ENCODE assay signal across 17 cellular contexts in the genomic region with DNA sequence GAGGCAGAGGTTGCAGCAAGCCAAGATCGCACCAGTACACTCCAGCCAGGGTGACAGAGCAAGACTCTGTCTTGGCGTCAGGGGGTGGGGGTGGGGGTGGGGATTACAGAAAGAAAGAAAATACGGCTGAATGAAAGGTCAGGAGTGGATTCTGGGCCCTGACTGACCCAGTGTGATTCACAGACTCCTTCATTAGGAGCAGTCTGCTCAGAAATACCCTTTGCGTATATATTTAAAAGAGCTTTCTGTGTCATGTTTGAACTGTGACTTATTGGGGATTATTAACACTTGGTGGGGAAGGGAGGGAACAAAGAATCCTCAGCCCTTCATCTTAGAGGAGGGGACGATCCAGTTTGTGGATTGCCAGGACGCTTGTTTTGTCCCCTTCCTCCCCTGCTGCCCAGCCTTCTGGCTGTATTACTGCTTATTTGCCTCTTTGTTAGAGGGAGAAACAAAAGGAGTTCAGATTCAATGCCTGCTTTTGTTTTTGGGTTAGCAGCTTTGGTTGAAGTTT.
DNase-seq lines count a peak whose midpoint lies in the region; ATAC-seq and TF ChIP-seq lines count a peak whose summit lies in the region.
"Had no signal": no experiment of that assay in that cellular context is flagged by ENCODE, and none has a peak within 500 bp of the region (broad histone marks: within the 10 kb centered on the region; RNA-seq: fewer than 3 reads in every experiment).

No MANE protein-coding gene starts in this region.

- H3K9ac ChIP-seq in IMR-90 (ENCODE audit: low read depth, low read length) (no peak overlapping the region), smooth muscle cell (ENCODE audit: low read depth) (peak overlapping the region; percentile 24)
- H3K9ac ChIP-seq: BLaER1 had no signal

- in situ Hi-C loops in IMR-90 (cut with MboI; ENCODE audit: low sequenced_read_pairs) = no loop called here

- H3K4me3 ChIP-seq in IMR-90 (ENCODE audit: insufficient read depth, low read depth, low read length) (no peak overlapping the region), smooth muscle cell (no peak overlapping the region), heart left ventricle (no peak overlapping the region)
- H3K4me3 ChIP-seq: BLaER1, breast epithelium had no signal

- no peak overlapping the region for H3K18ac ChIP-seq in IMR-90 (ENCODE audit: low read depth, low read length)

- H4K5ac ChIP-seq in IMR-90 (ENCODE audit: low read depth, low read length) = no peak overlapping the region

- H3K79me2 ChIP-seq in smooth muscle cell (ENCODE audit: low read depth) = peaks cover 63% of the 10 kb centered on the region

- peaks cover 15% of the 10 kb centered on the region for H3F3A ChIP-seq in smooth muscle cell (ENCODE audit: low read depth)

- POLR2A ChIA-PET in IMR-90 (lab: Charles Lee; ENCODE audit: unreplicated experiment) = no interaction called here

- no peak overlapping the region for H4K8ac ChIP-seq in IMR-90 (ENCODE audit: low read depth in 2 of 2, low read length in 2 of 2)

- H3K56ac ChIP-seq in IMR-90 (ENCODE audit: extremely low read depth, insufficient read depth, low read length) = no peak overlapping the region

- intact Hi-C loops in IMR-90 (cut with micrococcal nuclease) (no loop called here), heart left ventricle (cut with DNase I) (no loop called here)

- H2BK15ac ChIP-seq in IMR-90 (ENCODE audit: low read depth, low read length) = no peak overlapping the region

- no peak for TF ChIP-seq CTCF in IMR-90 (conservative IDR thresholded peaks at IDR 0.05; ENCODE audit: low read depth, low read length)
- TF ChIP-seq CTCF in smooth muscle cell (IDR thresholded peaks at IDR 0.05; ENCODE audit: borderline replicate concordance, insufficient read depth, poor library complexity, severe bottlenecking) = no peak
- TF ChIP-seq CTCF in foreskin keratinocyte (conservative IDR thresholded peaks at IDR 0.05) = no peak
- TF ChIP-seq CTCF in heart left ventricle (IDR thresholded peaks at IDR 0.05) = no peak

- H3K4me1 ChIP-seq in IMR-90 (ENCODE audit: control insufficient read depth, insufficient read depth, low read length) = no peaks in the 10 kb centered on the region
- H3K4me1 ChIP-seq in smooth muscle cell (ENCODE audit: low read depth) = peaks cover 42% of the 10 kb centered on the region
- H3K4me1 ChIP-seq in foreskin keratinocyte = peaks cover 11% of the 10 kb centered on the region
- peaks cover 0 to 11% (median 0%) of the 10 kb centered on the region in 12 donors for H3K4me1 ChIP-seq in heart left ventricle
- H3K4me1 ChIP-seq: breast epithelium had no signal

- peak overlapping the region; percentile 9; the same call in 1 of the 2 replicates for H2AK5ac ChIP-seq in IMR-90 (ENCODE audit: low read depth, low read length)

- H3K27ac ChIP-seq in IMR-90 (ENCODE audit: insufficient read depth, low read length) = no peak overlapping the region
- peak overlapping the region; percentile 20 for H3K27ac ChIP-seq in smooth muscle cell (ENCODE audit: low read depth)
- no peak overlapping the region for H3K27ac ChIP-seq in foreskin keratinocyte
- no peak overlapping the region for H3K27ac ChIP-seq in heart left ventricle
- H3K27ac ChIP-seq: BLaER1 had no signal

- WGBS in IMR-90 (ENCODE audit: extremely low coverage in 2 of 2, insufficient read length in 1 of 2), 2 experiments = 20% methylated on average over 1 of the region's 6 CpGs; no CpG with 5 or more reads in 1 of the 2 experiments
- WGBS in smooth muscle cell (ENCODE audit: low lambda C conversion rate) = 17% methylated on average over 6 of the region's 6 CpGs
- 88 to 92% (median 90%) methylated on average over 6 of the region's 6 CpGs for WGBS in heart left ventricle, 4 donors

- no peak overlapping the region for H2BK120ac ChIP-seq in IMR-90 (ENCODE audit: low read depth, low read length)

- CTCF ChIA-PET in IMR-90 (lab: Yijun Ruan, JAX) = no interaction called here

- H3K4me2 ChIP-seq in IMR-90 (ENCODE audit: low read depth, low read length) (no peak overlapping the region), smooth muscle cell (peak overlapping the region; percentile 67)
- H3K4me2 ChIP-seq: BLaER1 had no signal

- TF ChIP-seq POLR2A in IMR-90 (IDR thresholded peaks at IDR 0.05; ENCODE audit: low read depth, low read length) (no peak), heart left ventricle (IDR thresholded peaks at IDR 0.05) (no peak)

- DNase-seq in IMR-90 = peak; percentile 13
- peak; percentile 58 for DNase-seq in cerebellum (ENCODE audit: low spot score)
- DNase-seq in islet precursor cell = peak; percentile 79
- DNase-seq in smooth muscle cell (lab: John Stamatoyannopoulos, UW; ENCODE audit: unreplicated experiment) = no peak
- DNase-seq in foreskin keratinocyte = no peak
- DNase-seq in activated CD4-positive, CD25-positive, alpha-beta regulatory T cell treated with anti-CD3 and anti-CD28 coated beads, Interleukin-2, amount 50 U/mL, for 72 hours = no peak
- no peak for DNase-seq in heart left ventricle
- DNase-seq: activated CD8-positive, alpha-beta memory T cell treated with anti-CD3 and anti-CD28 coated beads for 24 hours; activated gamma-delta T cell; NCI-H2081; NK-92 treated with Interleukin-12 subunit alpha and Interleukin-12 subunit beta, amount 100 ng/mL, for 24 hours; SIG-M5; stimulated activated CD4-positive, alpha-beta T cell treated with anti-CD3 and anti-CD28 coated beads, Interleukin-4, amount 100 ng/mL, for 4 hours had no signal

- no peak overlapping the region for H3K23ac ChIP-seq in IMR-90 (ENCODE audit: low read depth, low read length)

- H4K91ac ChIP-seq in IMR-90 (ENCODE audit: insufficient read depth, low read depth, low read length) = no peak overlapping the region

- no peak overlapping the region for H2BK20ac ChIP-seq in IMR-90 (ENCODE audit: low read depth, low read length)

- H3K9me3 ChIP-seq in IMR-90 (ENCODE audit: control insufficient read depth, insufficient read depth, low read length) = no peaks in the 10 kb centered on the region
- H3K9me3 ChIP-seq in smooth muscle cell (replicated peaks; ENCODE audit: low read depth) = no peaks in the 10 kb centered on the region
- H3K9me3 ChIP-seq in heart left ventricle = no peaks in the 10 kb centered on the region
- H3K9me3 ChIP-seq: breast epithelium had no signal

- TF ChIP-seq RAD21 in IMR-90 (IDR thresholded peaks at IDR 0.05; ENCODE audit: low read length) = no peak

- H3K14ac ChIP-seq in IMR-90 (replicated peaks; ENCODE audit: low read depth, low read length) = no peak overlapping the region

- H4K20me1 ChIP-seq in IMR-90 (ENCODE audit: insufficient read depth, low read length) (peaks cover 3% of the 10 kb centered on the region; the same call in 1 of the 2 replicates), smooth muscle cell (ENCODE audit: low read depth) (peaks cover 18% of the 10 kb centered on the region)

- no peaks in the 10 kb centered on the region for H3K27me3 ChIP-seq in IMR-90 (ENCODE audit: control insufficient read depth, insufficient read depth, low read length)
- H3K27me3 ChIP-seq in smooth muscle cell (ENCODE audit: low read depth) = no peaks in the 10 kb centered on the region
- H3K27me3 ChIP-seq in foreskin keratinocyte = no peaks in the 10 kb centered on the region
- no peaks in the 10 kb centered on the region for H3K27me3 ChIP-seq in heart left ventricle
- H3K27me3 ChIP-seq: BLaER1, breast epithelium had no signal

- BruUV-seq in IMR-90 (replicated peaks; lab: Mats Ljungman, UMichigan) = no TSS peak

- no peak overlapping the region for H2BK5ac ChIP-seq in IMR-90 (ENCODE audit: low read depth, low read length, poor library complexity, severe bottlenecking)

- dilution Hi-C loops in IMR-90 (cut with HindIII; ENCODE audit: low sequenced_read_pairs, unreplicated experiment) = no loop called here

- no peaks in the 10 kb centered on the region for H3K9me1 ChIP-seq in IMR-90 (ENCODE audit: insufficient read depth, low read length)

- H2AFZ ChIP-seq in IMR-90 (replicated peaks; ENCODE audit: low read length, poor library complexity) (no peak overlapping the region), smooth muscle cell (ENCODE audit: low read depth) (peak overlapping the region; percentile 49)

- H2AK9ac ChIP-seq in IMR-90 (replicated peaks; ENCODE audit: low read depth, low read length, poor library complexity) = no peak overlapping the region

- no peak overlapping the region for H3K4ac ChIP-seq in IMR-90 (ENCODE audit: low read depth, low read length)

- H3K36me3 ChIP-seq in IMR-90 (ENCODE audit: control insufficient read depth, insufficient read depth, low read length) (no peaks in the 10 kb centered on the region), smooth muscle cell (ENCODE audit: low read depth) (no peaks in the 10 kb centered on the region), heart left ventricle (no peaks in the 10 kb centered on the region)
- H3K36me3 ChIP-seq: breast epithelium had no signal

- ATAC-seq in IMR-90 (ENCODE audit: low read depth) (no peak; the same call in 1 of the 2 replicates), foreskin keratinocyte (no peak), HG02588 (IDR thresholded peaks at IDR 0.05; ENCODE audit: unreplicated experiment) (no peak), heart left ventricle (no peak)
- ATAC-seq: stimulated activated memory B cell treated with anti-CD40 and anti-IgM and Interleukin-4, amounts not matched to agents 10 μg/mL and 1 μg/mL and 100 μg/mL, for 72 hours had no signal

- H3K79me1 ChIP-seq in IMR-90 (ENCODE audit: low read depth in 1 of 2, low read length in 2 of 2) = peaks cover 9 to 12% of the 10 kb centered on the region in 2 experiments; a peak in 1 of 4 replicates

TF ChIP-seq in IMR-90, 13 proteins besides CTCF, POLR2A, EP300 and RAD21:
- no peak for TF ChIP-seq CHD1 (IDR thresholded peaks at IDR 0.05; ENCODE audit: low read depth, low read length)
- TF ChIP-seq, protein P1, sequence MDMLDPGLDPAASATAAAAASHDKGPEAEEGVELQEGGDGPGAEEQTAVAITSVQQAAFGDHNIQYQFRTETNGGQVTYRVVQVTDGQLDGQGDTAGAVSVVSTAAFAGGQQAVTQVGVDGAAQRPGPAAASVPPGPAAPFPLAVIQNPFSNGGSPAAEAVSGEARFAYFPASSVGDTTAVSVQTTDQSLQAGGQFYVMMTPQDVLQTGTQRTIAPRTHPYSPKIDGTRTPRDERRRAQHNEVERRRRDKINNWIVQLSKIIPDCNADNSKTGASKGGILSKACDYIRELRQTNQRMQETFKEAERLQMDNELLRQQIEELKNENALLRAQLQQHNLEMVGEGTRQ (IDR thresholded peaks at IDR 0.05; ENCODE audit: low read depth, low read length) = no peak

Comparison
In these comparisons a context has a peak if more than half of its experiments do, and no peak if none do; other contexts are left out.
1. DNase-seq: peak in IMR-90 (single experiment), cerebellum (single experiment) and islet precursor cell (single experiment); none in smooth muscle cell (single experiment), foreskin keratinocyte (0 of 2), activated CD4-positive, CD25-positive, alpha-beta regulatory T cell treated with anti-CD3 and anti-CD28 coated beads, Interleukin-2, amount 50 U/mL, for 72 hours (single experiment) and heart left ventricle (0 of 5).